10 cellular contexts compared by ENCODE assay signal in genomic region chr16:70749681-70750601, GRCh38. TPM values are rescaled to one million over a fixed set of nuclear protein-coding genes. Genes with fewer than 3 reads are reported as not detected.
A peak's percentile ranks its signal among the peaks of the same experiment; 100 is the strongest.
DNase-seq lines count a peak whose midpoint lies in the region; ATAC-seq and TF ChIP-seq lines count a peak whose summit lies in the region.
"Had no signal": no experiment of that assay in that cellular context is flagged by ENCODE, and none has a peak within 500 bp of the region (broad histone marks: within the 10 kb centered on the region; RNA-seq: fewer than 3 reads in every experiment).

No MANE protein-coding gene starts in this region.

- H4K20me1 ChIP-seq in neural progenitor cell (ENCODE audit: low read depth): no peaks in the 10 kb centered on the region

- H3K4me1 ChIP-seq in ACC112 (ENCODE audit: control insufficient read depth, insufficient read depth, low read length, unreplicated experiment) (peaks cover 65% of the 10 kb centered on the region), esophagus (ENCODE audit: control insufficient read depth in 2 of 2, insufficient read depth in 2 of 2, low read length in 1 of 2) (peaks cover 29 to 69% of the 10 kb centered on the region in 2 donors), neural progenitor cell (peaks cover 12% of the 10 kb centered on the region)

- peak overlapping the region; percentile 65 for H3K4me2 ChIP-seq in neural progenitor cell

- H3K4me3 ChIP-seq in ACC112 (ENCODE audit: low read depth, low read length) (peak overlapping the region; percentile 40), esophagus (ENCODE audit: low read depth in 1 of 2, low read length in 2 of 2) (no peak overlapping the region), neural progenitor cell (no peak overlapping the region)

- WGBS in esophagus, 2 donors: 81 to 86% methylated on average over 16 of the region's 16 CpGs

- H3K27ac ChIP-seq in ACC112 (ENCODE audit: low read depth, low read length) (peak overlapping the region; percentile 70), esophagus (ENCODE audit: low read depth in 2 of 2, low read length in 1 of 2) (peak overlapping the region; percentile 62 to 85), neural progenitor cell (no peak overlapping the region)

- peak overlapping the region; percentile 97 for H3K27ac Mint-ChIP-seq in neural progenitor cell

- peak overlapping the region; percentile 42 for H3K9ac ChIP-seq in neural progenitor cell

- H3K9me3 Mint-ChIP-seq in neural progenitor cell: no peaks in the 10 kb centered on the region

- peaks cover 11% of the 10 kb centered on the region for H3K27me3 Mint-ChIP-seq in neural progenitor cell (ENCODE audit: insufficient read depth, low read depth)

- H3K79me2 ChIP-seq in ACC112 (ENCODE audit: control insufficient read depth, insufficient read depth, low read length, unreplicated experiment): no peaks in the 10 kb centered on the region
- no peaks in the 10 kb centered on the region for H3K79me2 ChIP-seq in neural progenitor cell (ENCODE audit: low read depth)

- DNase-seq in NCI-H2227 treated with DMSO at 0.1 percent for 48 hours (lab: John Stamatoyannopoulos, UW) (peak; percentile 18), neural progenitor cell (ENCODE audit: low spot score) (peak; percentile 65), NCI-H1694 (lab: John Stamatoyannopoulos, UW) (no peak), NCI-H748 (lab: John Stamatoyannopoulos, UW; ENCODE audit: unreplicated experiment) (no peak)
- DNase-seq in stimulated activated CD4-positive, alpha-beta T cell treated with anti-CD3 and anti-CD28 coated beads, Interleukin-2, amount 100 ng/mL, for 48 hours: no peak
- DNase-seq: amniotic stem cell, NCI-H1048 had no signal

- H3K4me1 Mint-ChIP-seq in neural progenitor cell: peaks cover 55% of the 10 kb centered on the region

- ATAC-seq in HG02678 (IDR thresholded peaks at IDR 0.05; ENCODE audit: unreplicated experiment): no peak

- no peak for TF ChIP-seq CTCF in neural progenitor cell (IDR thresholded peaks at IDR 0.05)

- no peaks in the 10 kb centered on the region for H3K9me3 ChIP-seq in esophagus (ENCODE audit: control insufficient read depth in 2 of 2, insufficient read depth in 1 of 2, low read depth in 1 of 2, low read length in 1 of 2)
- no peaks in the 10 kb centered on the region for H3K9me3 ChIP-seq in neural progenitor cell (ENCODE audit: low read depth)

- H2AFZ ChIP-seq in ACC112 (ENCODE audit: low read length, unreplicated experiment) (no peak overlapping the region), neural progenitor cell (replicated peaks) (no peak overlapping the region)

- no peak overlapping the region for H3K4me3 Mint-ChIP-seq in neural progenitor cell

- H3K27me3 ChIP-seq in ACC112 (ENCODE audit: insufficient read depth, low read length) (no peaks in the 10 kb centered on the region), esophagus (ENCODE audit: control insufficient read depth in 1 of 2, insufficient read depth in 2 of 2, low read length in 2 of 2) (no peaks in the 10 kb centered on the region), neural progenitor cell (no peaks in the 10 kb centered on the region)

- H3F3A ChIP-seq in neural progenitor cell (ENCODE audit: low read depth): peaks cover 4% of the 10 kb centered on the region

- H3K36me3 ChIP-seq in ACC112 (ENCODE audit: insufficient read depth, low read length): no peaks in the 10 kb centered on the region
- peaks cover 0 to 4% of the 10 kb centered on the region in 2 donors for H3K36me3 ChIP-seq in esophagus (ENCODE audit: control insufficient read depth in 2 of 2, insufficient read depth in 2 of 2, low read length in 1 of 2)
- no peaks in the 10 kb centered on the region for H3K36me3 ChIP-seq in neural progenitor cell

- H3K36me3 Mint-ChIP-seq in neural progenitor cell: no peaks in the 10 kb centered on the region

RNA-seq across cellular contexts. Expression of gene VAC14, which starts 51.0 kb away (rescaled TPM):
- 10 to 100 TPM; 24.8 to 31.3 TPM for polyA plus RNA-seq in esophagus
- total RNA-seq in neural progenitor cell (ENCODE audit: low replicate concordance): 16.1 and 50.3 TPM in 2 replicates

Comparison
In these comparisons a context has a peak if more than half of its experiments do, and no peak if none do; other contexts are left out.
1. DNase-seq: peak in NCI-H2227 treated with DMSO at 0.1 percent for 48 hours (single experiment) and neural progenitor cell (single experiment); none in NCI-H1694 (single experiment), NCI-H748 (single experiment) and stimulated activated CD4-positive, alpha-beta T cell treated with anti-CD3 and anti-CD28 coated beads, Interleukin-2, amount 100 ng/mL, for 48 hours (0 of 2).